18 cellular contexts compared by ENCODE assay signal in the genomic region with DNA sequence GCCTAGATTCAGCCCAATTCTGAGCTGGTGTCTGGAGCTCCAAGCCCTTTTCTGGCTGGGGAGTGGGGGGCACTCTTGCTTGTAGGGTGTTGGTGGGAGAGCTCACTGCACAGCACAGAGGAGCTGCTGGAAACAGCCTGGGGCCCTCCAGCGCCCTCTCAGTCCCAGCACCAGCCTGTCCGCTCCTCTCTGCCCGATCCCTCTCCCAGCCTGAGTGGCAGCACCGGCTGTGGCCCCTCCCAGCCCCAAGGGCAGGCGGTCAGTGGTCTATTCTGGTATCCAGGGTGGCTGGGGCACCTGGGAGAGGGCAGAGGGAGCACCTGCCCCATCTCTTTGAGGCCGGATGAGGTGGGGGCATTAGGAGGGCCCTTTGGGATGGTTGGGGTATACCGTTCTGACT. TPM values are rescaled to one million over a fixed set of nuclear protein-coding genes. Genes with fewer than 3 reads are reported as not detected.
DNase-seq lines count a peak whose midpoint lies in the region; ATAC-seq and TF ChIP-seq lines count a peak whose summit lies in the region.
"Had no signal": no experiment of that assay in that cellular context is flagged by ENCODE, and none has a peak within 500 bp of the region (broad histone marks: within the 10 kb centered on the region; RNA-seq: fewer than 3 reads in every experiment).

No MANE protein-coding gene starts in this region.

- TF ChIP-seq CTCF in WERI-Rb-1 (IDR thresholded peaks at IDR 0.05; ENCODE audit: low read depth, low read length) (peak; percentile 34; the same call in 1 of the 2 replicates), heart left ventricle (IDR thresholded peaks at IDR 0.05) (peak in 1 of 12 donors; percentile 7), thoracic aorta (IDR thresholded peaks at IDR 0.05) (no peak)

- TF ChIP-seq POLR2A in heart left ventricle (IDR thresholded peaks at IDR 0.05): peak in 1 of 2 donors; percentile 45

- no peaks in the 10 kb centered on the region for H3K36me3 ChIP-seq in WERI-Rb-1
- H3K36me3 ChIP-seq in heart left ventricle: no peaks in the 10 kb centered on the region
- H3K36me3 ChIP-seq in thoracic aorta: no peaks in the 10 kb centered on the region
- H3K36me3 ChIP-seq: tibial nerve had no signal

- DNase-seq in WERI-Rb-1: peak; percentile 67
- peak in 4 of 5 donors; percentile 63 to 84 (median 78) for DNase-seq in heart left ventricle
- DNase-seq in myocyte (ENCODE audit: low read depth): peak; percentile 97
- DNase-seq in thoracic aorta (ENCODE audit: low spot score): no peak
- no peak for DNase-seq in activated naive CD4-positive, alpha-beta T cell treated with Interleukin-2 at 50 U/mL for 16 hours
- no peak for DNase-seq in NOMO-1 treated with dmso at 0.1 percent for 144 hours (lab: John Stamatoyannopoulos, UW; ENCODE audit: unreplicated experiment)
- DNase-seq in left lobe of liver (ENCODE audit: low spot score): no peak
- DNase-seq: activated CD4-positive, CD25-positive, alpha-beta regulatory T cell; activated gamma-delta T cell; COR-L47; effector CD4-positive, alpha-beta T cell; mucosa of descending colon; NCI-H2029; NCI-H69; T-cell had no signal

- peak; percentile 72 to 76 (median 75) for ATAC-seq in heart left ventricle
- ATAC-seq in thoracic aorta (ENCODE audit: insufficient number of reproducible peaks, low FRiP score, low read depth): no peak
- ATAC-seq in GM19452 (IDR thresholded peaks at IDR 0.05; ENCODE audit: unreplicated experiment): no peak
- ATAC-seq in left lobe of liver: no peak
- ATAC-seq: T-cell had no signal

- H3K4me3 ChIP-seq in WERI-Rb-1 (ENCODE audit: low read depth, low read length) (no peak overlapping the region), heart left ventricle (peak overlapping the region in 7 of 12 donors; percentile 3 to 37 (median 19)), thoracic aorta (no peak overlapping the region)
- H3K4me3 ChIP-seq: mucosa of descending colon, tibial nerve had no signal

- H3K27me3 ChIP-seq in WERI-Rb-1 (ENCODE audit: insufficient read depth, low read depth, severe bottlenecking) (no peaks in the 10 kb centered on the region), heart left ventricle (peaks cover 0 to 3% (median 0%) of the 10 kb centered on the region in 9 donors), thoracic aorta (replicated peaks; ENCODE audit: insufficient read depth) (no peaks in the 10 kb centered on the region)
- H3K27me3 ChIP-seq: tibial nerve had no signal

- WGBS in heart left ventricle, 4 donors: 42 to 62% (median 46%) methylated on average over 5 to 7 of the region's 7 CpGs

- peak overlapping the region; percentile 79 for H3K27ac ChIP-seq in WERI-Rb-1
- H3K27ac ChIP-seq in heart left ventricle: peak overlapping the region; percentile 83 to 99 (median 92)
- peak overlapping the region; percentile 97 to 98 for H3K27ac ChIP-seq in thoracic aorta
- H3K27ac ChIP-seq: tibial nerve had no signal

- peaks cover 0 to 63% (median 19%) of the 10 kb centered on the region in 12 donors for H3K4me1 ChIP-seq in heart left ventricle
- H3K4me1 ChIP-seq in thoracic aorta (ENCODE audit: control insufficient read depth in 1 of 2, low read depth in 2 of 2): peaks cover 21 to 47% of the 10 kb centered on the region in 2 donors
- H3K4me1 ChIP-seq: tibial nerve had no signal

- intact Hi-C loops in heart left ventricle (cut with DNase I): loop anchor here in 7 of 10 donors (1.0 to 10.0 kb wide), 13 partner anchors 12 to 220 kb away; a partner anchor contains a TSS

- H3K9me3 ChIP-seq in WERI-Rb-1 (ENCODE audit: severe bottlenecking) (no peaks in the 10 kb centered on the region), heart left ventricle (no peaks in the 10 kb centered on the region), thoracic aorta (no peaks in the 10 kb centered on the region)
- H3K9me3 ChIP-seq: mucosa of descending colon, tibial nerve had no signal

RNA-seq across cellular contexts. Expression of a gene that starts 13.2 kb away (rescaled TPM):
- total RNA-seq in heart left ventricle (over 10,000 TPM in 8 of 9 donors, 1,000 to 10,000 TPM in 1; 9,618 to 28,674 (median 17,979) TPM), myocyte (10,265 and 13,585 TPM in 2 replicates), thoracic aorta (100 to 1,000 TPM; 146 to 302 TPM), left lobe of liver (1.8 TPM)
- polyA plus RNA-seq in heart left ventricle: over 10,000 TPM; 15,024 to 19,385 TPM
- 3,580 TPM for polyA plus RNA-seq in myocyte (2012)
- total RNA-seq: pulmonary artery endothelial cell had no signal

RNA-seq across cellular contexts. Expression of a gene that starts 17.2 kb away (rescaled TPM):
- total RNA-seq in heart left ventricle (100 to 1,000 TPM in 1 of 9 donors, 10 to 100 TPM in 8; 61.8 to 101 (median 73.4) TPM), myocyte (61.4 and 65.3 TPM in 2 replicates), thoracic aorta (10 to 100 TPM; 42.7 to 51.2 TPM), left lobe of liver (37.4 TPM)
- polyA plus RNA-seq in heart left ventricle: 10 to 100 TPM; 61.3 to 69.6 TPM
- polyA plus RNA-seq in myocyte (2012): 74.2 TPM

RNA-seq across cellular contexts. Expression of a gene that starts 29.7 kb away (rescaled TPM):
- total RNA-seq in heart left ventricle: 100 to 1,000 TPM in 6 of 9 donors, 10 to 100 TPM in 3; 93.6 to 150 (median 114) TPM
- polyA plus RNA-seq in heart left ventricle: 10 to 100 TPM; 64.8 to 92.2 TPM
- 78.0 and 79.8 TPM in 2 replicates for total RNA-seq in myocyte
- 57.8 TPM for polyA plus RNA-seq in myocyte (2012)
- total RNA-seq in thoracic aorta: 100 to 1,000 TPM; 426 to 455 TPM
- total RNA-seq in left lobe of liver: 1.5 TPM

Comparison
In these comparisons a context has a peak if more than half of its experiments do, and no peak if none do; other contexts are left out.
1. DNase-seq: peak in WERI-Rb-1 (single experiment), heart left ventricle (4 of 5) and myocyte (single experiment); none in thoracic aorta (single experiment), activated naive CD4-positive, alpha-beta T cell treated with Interleukin-2 at 50 U/mL for 16 hours (single experiment), NOMO-1 treated with dmso at 0.1 percent for 144 hours (single experiment) and left lobe of liver (single experiment).
2. H3K4me3 ChIP-seq: peak in heart left ventricle (7 of 12); none in WERI-Rb-1 (single experiment) and thoracic aorta (single experiment).
3. ATAC-seq: peak in heart left ventricle (4 of 4); none in thoracic aorta (single experiment), GM19452 (single experiment) and left lobe of liver (single experiment).
4. RNA of a gene that starts 13.2 kb away (total RNA-seq): 9,618 to 28,674 TPM in heart left ventricle, 10,265 to 13,585 TPM in myocyte and 146 to 302 TPM in thoracic aorta; 1.8 TPM in left lobe of liver (single experiment); every median in the first group is over 10 times any median in the second.
5. RNA of a gene that starts 29.7 kb away (total RNA-seq): 426 to 455 TPM in thoracic aorta, 93.6 to 150 TPM in heart left ventricle and 78.0 to 79.8 TPM in myocyte; 1.5 TPM in left lobe of liver (single experiment); every median in the first group is over 10 times any median in the second.
6. Peak in every context shown above with its lines, with median percentiles within 50 percentile points of each other: H3K27ac ChIP-seq.